Comparison of ENCODE assay signal across 13 cellular contexts in genomic region chr11:3380706-3381570, GRCh38. TPM values are rescaled to one million over a fixed set of nuclear protein-coding genes. Genes with fewer than 3 reads are reported as not detected.
A peak's percentile ranks its signal among the peaks of the same experiment; 100 is the strongest.
DNase-seq lines count a peak whose midpoint lies in the region; ATAC-seq and TF ChIP-seq lines count a peak whose summit lies in the region.
"Had no signal": no experiment of that assay in that cellular context is flagged by ENCODE, and none has a peak within 500 bp of the region (broad histone marks: within the 10 kb centered on the region; RNA-seq: fewer than 3 reads in every experiment).

No MANE protein-coding gene starts in this region.

- H3K4me1 ChIP-seq in GM23338 (ENCODE audit: insufficient read depth) (peaks cover 42% of the 10 kb centered on the region), iPS DF 6.9 (ENCODE audit: control insufficient read depth, insufficient read depth, low read length) (peaks cover 3% of the 10 kb centered on the region), rectal smooth muscle tissue (ENCODE audit: control insufficient read depth, insufficient read depth, low read length) (peaks cover 3% of the 10 kb centered on the region)

- peak; percentile 13 for ATAC-seq in GM23338
- ATAC-seq in effector memory CD8-positive, alpha-beta T cell (replicated peaks): no peak
- ATAC-seq: Panc1; stimulated activated effector memory CD8-positive, alpha-beta T cell treated with anti-CD3 and anti-CD28 coated beads, Interleukin-12 subunit alpha, Interleukin-12 subunit beta, amount 100 ng/mL, for 72 hours had no signal

- peaks cover 18% of the 10 kb centered on the region; the same call in 1 of the 2 replicates for H3F3A ChIP-seq in GM23338 (replicated peaks; ENCODE audit: low read depth)

- peak overlapping the region; percentile 84 for H3K4me3 ChIP-seq in GM23338
- H3K4me3 ChIP-seq in iPS DF 6.9 (ENCODE audit: low read length): peak overlapping the region; percentile 59
- H3K4me3 ChIP-seq in rectal smooth muscle tissue (ENCODE audit: low read length): peak overlapping the region; percentile 34

- peak overlapping the region; percentile 95 for H3K27ac Mint-ChIP-seq in GM23338
- H3K27ac Mint-ChIP-seq in effector memory CD8-positive, alpha-beta T cell: no peak overlapping the region

- peaks cover 11% of the 10 kb centered on the region for H3K27me3 Mint-ChIP-seq in GM23338 (ENCODE audit: insufficient read depth, low read depth, poor library complexity)
- peaks cover 13 to 17% of the 10 kb centered on the region in 2 donors for H3K27me3 Mint-ChIP-seq in effector memory CD8-positive, alpha-beta T cell

- TF ChIP-seq CTCF in GM23338 (conservative IDR thresholded peaks at IDR 0.05; ENCODE audit: low read depth in 2 of 2) (no peak), VCaP (conservative IDR thresholded peaks at IDR 0.05) (no peak)

- peaks cover 39% of the 10 kb centered on the region for H4K20me1 ChIP-seq in GM23338 (replicated peaks; ENCODE audit: insufficient read depth)

- H2AFZ ChIP-seq in GM23338: no peak overlapping the region

- H3K36me3 Mint-ChIP-seq in GM23338 (ENCODE audit: low read depth): peaks cover 80% of the 10 kb centered on the region
- peaks cover 22% of the 10 kb centered on the region for H3K36me3 Mint-ChIP-seq in effector memory CD8-positive, alpha-beta T cell (ENCODE audit: insufficient read depth)

- no peak overlapping the region for H3K9ac ChIP-seq in rectal smooth muscle tissue (ENCODE audit: low read length)

- H3K4me1 Mint-ChIP-seq in GM23338: peaks cover 49% of the 10 kb centered on the region
- H3K4me1 Mint-ChIP-seq in effector memory CD8-positive, alpha-beta T cell (ENCODE audit: low read depth in 2 of 2): peaks cover 16 to 24% of the 10 kb centered on the region in 2 donors

- peak overlapping the region; percentile 94 for H3K4me2 ChIP-seq in GM23338

- no CpG with 5 or more reads among the region's 12 CpGs for WGBS in iPS DF 6.9 (ENCODE audit: insufficient coverage, insufficient read length)

- H3K36me3 ChIP-seq in GM23338 (ENCODE audit: insufficient read depth) (peaks cover 49% of the 10 kb centered on the region), iPS DF 6.9 (ENCODE audit: control insufficient read depth, insufficient read depth, low read length) (peaks cover 24% of the 10 kb centered on the region), rectal smooth muscle tissue (ENCODE audit: control insufficient read depth, insufficient read depth, low read length) (peaks cover under 1% of the 10 kb centered on the region)

- peak overlapping the region; percentile 40; the same call in 1 of the 2 replicates for H3K27ac ChIP-seq in GM23338 (ENCODE audit: low read depth)
- peak overlapping the region; percentile 87 for H3K27ac ChIP-seq in VCaP
- H3K27ac ChIP-seq in iPS DF 6.9 (ENCODE audit: low read length): no peak overlapping the region
- peak overlapping the region; percentile 8 for H3K27ac ChIP-seq in rectal smooth muscle tissue (ENCODE audit: low read depth, low read length)

- H3K4me3 Mint-ChIP-seq in GM23338: peak overlapping the region; percentile 97
- no peak overlapping the region for H3K4me3 Mint-ChIP-seq in effector memory CD8-positive, alpha-beta T cell
- H3K4me3 Mint-ChIP-seq: stimulated activated effector memory CD8-positive, alpha-beta T cell treated with anti-CD3 and anti-CD28 coated beads, Interleukin-12 subunit alpha, Interleukin-12 subunit beta, amount 100 ng/mL, for 72 hours had no signal

- H3K27me3 ChIP-seq in GM23338 (ENCODE audit: insufficient read depth) (no peaks in the 10 kb centered on the region), iPS DF 6.9 (ENCODE audit: control insufficient read depth, insufficient read depth, low read length) (no peaks in the 10 kb centered on the region), rectal smooth muscle tissue (ENCODE audit: control insufficient read depth, insufficient read depth, low read length) (no peaks in the 10 kb centered on the region)

- H3K9me3 Mint-ChIP-seq in GM23338: peaks cover 2% of the 10 kb centered on the region; the same call in 1 of the 3 replicates
- no peaks in the 10 kb centered on the region for H3K9me3 Mint-ChIP-seq in effector memory CD8-positive, alpha-beta T cell
- H3K9me3 Mint-ChIP-seq: stimulated activated effector memory CD8-positive, alpha-beta T cell treated with anti-CD3 and anti-CD28 coated beads, Interleukin-12 subunit alpha, Interleukin-12 subunit beta, amount 100 ng/mL, for 72 hours had no signal

- H3K9me2 ChIP-seq in GM23338 (ENCODE audit: insufficient read depth): no peaks in the 10 kb centered on the region

- H3K9me3 ChIP-seq in iPS DF 6.9 (ENCODE audit: control insufficient read depth, insufficient read depth, low read length): no peaks in the 10 kb centered on the region

- peak; percentile 87 for DNase-seq in GM23338 (ENCODE audit: low spot score)
- no peak for DNase-seq in iPS DF 6.9 (ENCODE audit: low read depth, low spot score)
- DNase-seq in D341Med (ENCODE audit: low spot score): no peak
- no peak for DNase-seq in T-helper 1 cell
- DNase-seq in NCI-H748 treated with DMSO at 0.1 percent for 48 hours (lab: John Stamatoyannopoulos, UW): no peak
- DNase-seq in effector memory CD8-positive, alpha-beta T cell: no peak
- DNase-seq: activated CD8-positive, alpha-beta memory T cell treated with anti-CD3 and anti-CD28 coated beads, Interleukin-2, amount 50 U/mL, for 48 hours; NCI-H2171; T1000 had no signal

- H3K79me2 ChIP-seq in GM23338 (replicated peaks; ENCODE audit: insufficient read depth): peaks cover 67% of the 10 kb centered on the region

TF ChIP-seq in GM23338, 12 proteins besides CTCF, POLR2A, EP300 and RAD21:
- TF ChIP-seq POLR2AphosphoS5 (IDR thresholded peaks at IDR 0.05; ENCODE audit: low read depth) (peak; percentile 92), EZH2 (IDR thresholded peaks at IDR 0.05; ENCODE audit: low read depth, unreplicated experiment) (no peak)

RNA-seq across cellular contexts. Expression of gene ZNF195, which starts 2.0 kb away (rescaled TPM):
- 95.3 and 101 TPM in 2 replicates for total RNA-seq in GM23338 (2014; rRNA removed; shearing (Covaris generic))
- 81.6 and 116 TPM in 2 replicates for polyA plus RNA-seq in GM23338 (2016; fragmentation: Nextera tagmentation; extraction: Ambion mirVana)

Comparison
In these comparisons a context has a peak if more than half of its experiments do, and no peak if none do; other contexts are left out.
1. H3K4me3 ChIP-seq: peak in every context shown above with its lines; median percentile 84 in GM23338; 59 in iPS DF 6.9; 34 in rectal smooth muscle tissue.